1 cellular context compared by ENCODE assay signal in genomic region chr10:127198307-127198706, GRCh38.
TF ChIP-seq lines count a peak whose summit lies in the region.

No MANE protein-coding gene starts in this region.

TF ChIP-seq in IMR-90, 13 proteins besides CTCF, POLR2A, EP300 and RAD21:
- no peak for TF ChIP-seq ELK1 (IDR thresholded peaks at IDR 0.05; ENCODE audit: borderline replicate concordance, low read depth, low read length)
- no peak for TF ChIP-seq RFX5 (IDR thresholded peaks at IDR 0.05; ENCODE audit: low read depth, low read length)
- TF ChIP-seq MXI1 (IDR thresholded peaks at IDR 0.05; ENCODE audit: borderline replicate concordance, low read depth, low read length), result no peak
- no peak for TF ChIP-seq BHLHE40 (IDR thresholded peaks at IDR 0.05; ENCODE audit: low read depth, low read length)
- TF ChIP-seq NFE2L2 (IDR thresholded peaks at IDR 0.05; ENCODE audit: low read depth, low read length), result no peak
- no peak for TF ChIP-seq MAZ (IDR thresholded peaks at IDR 0.05; ENCODE audit: borderline replicate concordance, low read depth, low read length)
- TF ChIP-seq RCOR1 (IDR thresholded peaks at IDR 0.05; ENCODE audit: insufficient replicate concordance, low read length), result no peak
- no peak for TF ChIP-seq MAFK (IDR thresholded peaks at IDR 0.05; ENCODE audit: low read depth, low read length)
- no peak for TF ChIP-seq USF2 (IDR thresholded peaks at IDR 0.05; ENCODE audit: low read depth, low read length)
- TF ChIP-seq CHD1 (IDR thresholded peaks at IDR 0.05; ENCODE audit: low read depth, low read length), result no peak
- TF ChIP-seq FOS (IDR thresholded peaks at IDR 0.05; ENCODE audit: low read depth, low read length), result no peak
- TF ChIP-seq CEBPB (IDR thresholded peaks at IDR 0.05; ENCODE audit: low read depth, low read length), result no peak
- no peak for TF ChIP-seq SMC3 (IDR thresholded peaks at IDR 0.05; ENCODE audit: low read depth, low read length)
TF ChIP-seq in IMR-90: peak in this region for 0.
